11 cellular contexts compared by ENCODE assay signal in the genomic region with DNA sequence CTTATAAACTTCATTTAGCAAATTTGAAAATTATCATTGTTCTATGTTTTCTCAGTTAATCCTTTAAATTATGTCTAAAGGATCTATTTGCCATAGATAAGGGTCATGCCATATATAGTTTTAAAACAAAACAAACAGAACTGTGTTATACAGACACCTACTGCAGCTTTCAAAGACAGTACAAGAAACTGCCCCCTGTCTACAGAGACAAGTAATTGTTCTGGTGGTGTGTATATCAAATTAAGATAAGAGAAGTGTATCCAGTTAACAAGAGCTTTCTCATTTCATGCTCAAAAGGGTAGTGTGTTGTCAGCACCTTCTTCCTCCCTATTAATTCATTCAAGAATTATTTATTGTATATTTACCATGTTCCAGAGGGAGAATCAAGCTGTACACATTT.
DNase-seq lines count a peak whose midpoint lies in the region; ATAC-seq and TF ChIP-seq lines count a peak whose summit lies in the region.
"Had no signal": no experiment of that assay in that cellular context is flagged by ENCODE, and none has a peak within 500 bp of the region (broad histone marks: within the 10 kb centered on the region; RNA-seq: fewer than 3 reads in every experiment).

No MANE protein-coding gene starts in this region.

- no peak overlapping the region for H3K23ac ChIP-seq in H9 (ENCODE audit: insufficient read length, low read depth, low read length)

- H3K9me2 ChIP-seq in hepatocyte (replicated peaks; ENCODE audit: insufficient read depth) = no peaks in the 10 kb centered on the region

- no peak overlapping the region for H3K56ac ChIP-seq in H9 (ENCODE audit: insufficient read length, low read depth, low read length)

- H3K18ac ChIP-seq in H9 (ENCODE audit: insufficient read length, low read depth, low read length) = no peak overlapping the region

- no peak overlapping the region for H4K8ac ChIP-seq in H9 (replicated peaks; ENCODE audit: insufficient read length, low read depth, low read length)

- no peak overlapping the region for H3K14ac ChIP-seq in H9 (ENCODE audit: insufficient read depth, low read length)

- H3K27me3 ChIP-seq in H9 (ENCODE audit: insufficient read depth, low read length) = no peaks in the 10 kb centered on the region
- peaks cover 3% of the 10 kb centered on the region for H3K27me3 ChIP-seq in hepatocyte
- H3K27me3 ChIP-seq: sigmoid colon had no signal

- no peak overlapping the region for H3K4ac ChIP-seq in H9 (ENCODE audit: low read depth, low read length)

- no peak overlapping the region for H2AFZ ChIP-seq in H9 (ENCODE audit: low read length)
- H2AFZ ChIP-seq in hepatocyte = no peak overlapping the region

- no peaks in the 10 kb centered on the region for H3K4me1 ChIP-seq in H9 (ENCODE audit: insufficient read depth, low read length)
- H3K4me1 ChIP-seq in hepatocyte (ENCODE audit: insufficient read depth) = no peaks in the 10 kb centered on the region

- CTCF ChIA-PET in WTC11 (lab: Charles Lee) = interaction anchor here (0.6 to 3.1 kb wide), 31 partner anchors 9 to 352 kb away, joined by 3 to 35 read pairs (median 4); partner anchors contain the start of gene SCG5

- no peaks in the 10 kb centered on the region for H3K9me3 Mint-ChIP-seq in H9
- H3K9me3 Mint-ChIP-seq in WTC11 = no peaks in the 10 kb centered on the region
- no peaks in the 10 kb centered on the region for H3K9me3 Mint-ChIP-seq in activated T-cell treated with anti-CD3 and anti-CD28 coated beads, Interleukin-2, amount 50 U/mL, for 4 hours

- H3K4me3 ChIP-seq in hepatocyte = no peak overlapping the region
- H3K4me3 ChIP-seq: sigmoid colon had no signal

- no peak overlapping the region for H4K5ac ChIP-seq in H9 (ENCODE audit: insufficient read length, low read depth, low read length)

- no peaks in the 10 kb centered on the region for H3K79me2 ChIP-seq in H9 (ENCODE audit: insufficient read depth, low read length)
- no peaks in the 10 kb centered on the region for H3K79me2 ChIP-seq in hepatocyte

- H3K4me3 Mint-ChIP-seq in H9 (no peak overlapping the region), WTC11 (no peak overlapping the region)
- H3K4me3 Mint-ChIP-seq in activated T-cell treated with anti-CD3 and anti-CD28 coated beads, Interleukin-2, amount 50 U/mL, for 4 hours = no peak overlapping the region

- H3K36me3 Mint-ChIP-seq in H9 (ENCODE audit: insufficient read depth in 1 of 3, low read depth in 3 of 3) (no peaks in the 10 kb centered on the region), WTC11 (no peaks in the 10 kb centered on the region)
- no peaks in the 10 kb centered on the region for H3K36me3 Mint-ChIP-seq in activated T-cell treated with anti-CD3 and anti-CD28 coated beads, Interleukin-2, amount 50 U/mL, for 4 hours (ENCODE audit: insufficient read depth)

- ATAC-seq in WTC11 = 0 out of 2 replicates have a peak, but pooled peaks have one; percentile 34
- no peak for ATAC-seq in activated T-cell treated with anti-CD3 and anti-CD28 coated beads, Interleukin-2, amount 50 U/mL, for 4 hours

- H2BK15ac ChIP-seq in H9 (ENCODE audit: low read depth, low read length) = no peak overlapping the region

- H3K9ac ChIP-seq in H9 (ENCODE audit: extremely low read depth, insufficient read length, low read length) = no peak overlapping the region

- DNase-seq in AG08395 (ENCODE audit: low spot score) = peak; percentile 11
- no peak for DNase-seq in H9
- DNase-seq in WTC11 (ENCODE audit: low spot score) = no peak
- DNase-seq in hepatocyte (ENCODE audit: low spot score) = peak; percentile 11
- DNase-seq in activated T-cell treated with anti-CD3 and anti-CD28 coated beads, Interleukin-2, amount 50 U/mL, for 4 hours = no peak
- DNase-seq in NCI-H187 (lab: John Stamatoyannopoulos, UW) = no peak
- no peak for DNase-seq in T-helper 1 cell
- no peak for DNase-seq in medulla oblongata (ENCODE audit: extremely low spot score)
- DNase-seq: activated CD4-positive, CD25-positive, alpha-beta regulatory T cell treated with anti-CD3 and anti-CD28 coated beads, Interleukin-2, amount 50 U/mL, for 72 hours; activated naive CD4-positive, alpha-beta T cell; sigmoid colon had no signal

- H3K4me1 Mint-ChIP-seq in H9 (peaks cover 9 to 11% of the 10 kb centered on the region in 2 experiments), WTC11 (peaks cover 9% of the 10 kb centered on the region)
- H3K4me1 Mint-ChIP-seq in activated T-cell treated with anti-CD3 and anti-CD28 coated beads, Interleukin-2, amount 50 U/mL, for 4 hours (ENCODE audit: low read depth) = no peaks in the 10 kb centered on the region

- H4K20me1 ChIP-seq in H9 (ENCODE audit: control insufficient read depth, insufficient read depth, insufficient read length) = no peaks in the 10 kb centered on the region
- no peaks in the 10 kb centered on the region for H4K20me1 ChIP-seq in hepatocyte (ENCODE audit: insufficient read depth, poor library complexity, severe bottlenecking)

- H2BK20ac ChIP-seq in H9 (ENCODE audit: low read depth, low read length, poor library complexity, severe bottlenecking) = no peak overlapping the region

- no peak overlapping the region for H2BK120ac ChIP-seq in H9 (ENCODE audit: low read depth, low read length, poor library complexity, severe bottlenecking)

- H2BK5ac ChIP-seq in H9 (ENCODE audit: insufficient read length, low read length) = no peak overlapping the region

- H3K9me3 ChIP-seq in H9 (ENCODE audit: control insufficient read depth, low read depth, low read length) (no peaks in the 10 kb centered on the region), hepatocyte (ENCODE audit: low read depth) (no peaks in the 10 kb centered on the region)
- H3K9me3 ChIP-seq: sigmoid colon had no signal

- POLR2A ChIA-PET in WTC11 (lab: Charles Lee) = no interaction called here

- H2AK5ac ChIP-seq in H9 (ENCODE audit: insufficient read length, low read length) = no peak overlapping the region

- H3K79me1 ChIP-seq in H9 (ENCODE audit: insufficient read depth, low read depth, low read length, poor library complexity, severe bottlenecking) = no peaks in the 10 kb centered on the region

- H4K91ac ChIP-seq in H9 (ENCODE audit: insufficient read length, low read depth, low read length) = no peak overlapping the region

- H3K27me3 Mint-ChIP-seq in H9 (ENCODE audit: low read depth) (no peaks in the 10 kb centered on the region), WTC11 (ENCODE audit: low read depth) (no peaks in the 10 kb centered on the region)
- peaks cover 15% of the 10 kb centered on the region for H3K27me3 Mint-ChIP-seq in activated T-cell treated with anti-CD3 and anti-CD28 coated beads, Interleukin-2, amount 50 U/mL, for 4 hours (ENCODE audit: low read depth)

- H3K27ac ChIP-seq in H9 (ENCODE audit: insufficient read length, low read depth, low read length) (no peak overlapping the region), hepatocyte (no peak overlapping the region)
- H3K27ac ChIP-seq: sigmoid colon had no signal

- no peaks in the 10 kb centered on the region for H3K23me2 ChIP-seq in H9 (ENCODE audit: insufficient read length, low read depth, low read length, poor library complexity, severe bottlenecking)

- H3K36me3 ChIP-seq in hepatocyte (replicated peaks; ENCODE audit: insufficient read depth, low read depth) = no peaks in the 10 kb centered on the region
- H3K36me3 ChIP-seq: sigmoid colon had no signal

- no peak overlapping the region for H2BK12ac ChIP-seq in H9 (ENCODE audit: insufficient read length, low read depth, low read length)

- TF ChIP-seq CTCF in H9 (conservative IDR thresholded peaks at IDR 0.05) (peak; percentile 59), WTC11 (IDR thresholded peaks at IDR 0.05) (no peak), hepatocyte (IDR thresholded peaks at IDR 0.05; ENCODE audit: poor library complexity) (peak; percentile 39)

- no peak overlapping the region for H3K27ac Mint-ChIP-seq in H9
- H3K27ac Mint-ChIP-seq in WTC11 = no peak overlapping the region

- H3K4me2 ChIP-seq in H9 (ENCODE audit: insufficient read depth, insufficient read length, low read length) (no peak overlapping the region), hepatocyte (no peak overlapping the region)

- H3T11ph ChIP-seq in H9 (ENCODE audit: low read length) = no peak overlapping the region

TF ChIP-seq in WTC11, 78 proteins besides CTCF, POLR2A, EP300 and RAD21 (continues in another document):
- no peak for TF ChIP-seq SOX15 (CRISPR knock-in tag; IDR thresholded peaks at IDR 0.05)
- no peak for TF ChIP-seq NR3C1 (CRISPR knock-in tag; conservative IDR thresholded peaks at IDR 0.05; ENCODE audit: low read depth)
- TF ChIP-seq TP53 (CRISPR knock-in tag; IDR thresholded peaks at IDR 0.05) = no peak
- TF ChIP-seq ZNF232 (CRISPR knock-in tag; IDR thresholded peaks at IDR 0.05) = no peak
- no peak for TF ChIP-seq ZNF416 (CRISPR knock-in tag; IDR thresholded peaks at IDR 0.05)
- no peak for TF ChIP-seq AR (CRISPR knock-in tag; IDR thresholded peaks at IDR 0.05)
- TF ChIP-seq, protein P1, sequence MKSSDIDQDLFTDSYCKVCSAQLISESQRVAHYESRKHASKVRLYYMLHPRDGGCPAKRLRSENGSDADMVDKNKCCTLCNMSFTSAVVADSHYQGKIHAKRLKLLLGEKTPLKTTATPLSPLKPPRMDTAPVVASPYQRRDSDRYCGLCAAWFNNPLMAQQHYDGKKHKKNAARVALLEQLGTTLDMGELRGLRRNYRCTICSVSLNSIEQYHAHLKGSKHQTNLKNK (CRISPR knock-in tag; IDR thresholded peaks at IDR 0.05) = no peak

Comparison
In these comparisons a context has a peak if more than half of its experiments do, and no peak if none do; other contexts are left out.
1. DNase-seq: peak in AG08395 (single experiment) and hepatocyte (single experiment); none in H9 (single experiment), WTC11 (single experiment), activated T-cell treated with anti-CD3 and anti-CD28 coated beads, Interleukin-2, amount 50 U/mL, for 4 hours (single experiment), NCI-H187 (0 of 2), T-helper 1 cell (0 of 5) and medulla oblongata (single experiment).